In the genomic region with DNA sequence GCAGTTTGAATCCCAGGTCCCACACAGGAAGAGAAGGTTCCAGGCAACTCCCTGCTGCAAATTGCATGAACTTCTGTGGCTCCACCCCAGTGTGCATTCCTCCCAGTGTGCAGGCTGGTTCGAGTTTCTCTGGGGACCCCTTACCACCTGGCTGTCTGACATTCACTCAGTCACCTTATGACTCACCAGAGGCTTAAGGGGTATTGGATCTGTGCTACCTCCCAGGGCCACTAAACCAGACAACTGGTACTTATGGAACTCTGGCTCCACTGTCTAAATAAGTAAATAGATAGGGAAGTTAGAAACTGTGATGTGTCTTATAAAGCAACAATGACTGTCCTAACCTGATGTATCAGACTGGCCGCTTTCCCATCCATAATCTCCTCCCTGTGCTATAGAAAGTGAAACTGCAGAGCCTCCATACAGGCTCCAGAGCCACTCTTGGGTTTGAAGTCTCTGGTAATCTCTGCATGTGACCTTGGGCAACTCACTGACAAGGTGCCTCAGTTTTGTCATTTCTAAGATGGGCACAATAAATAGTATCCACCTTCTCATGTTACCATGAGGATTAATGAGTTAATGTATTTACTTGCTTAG, we compare ENCODE assay signal across 25 cellular contexts.
DNase-seq lines count a peak whose midpoint lies in the region; ATAC-seq, FAIRE-seq and TF ChIP-seq lines count a peak whose summit lies in the region.
"Had no signal": no experiment of that assay in that cellular context is flagged by ENCODE, and none has a peak within 500 bp of the region (broad histone marks: within the 10 kb centered on the region; RNA-seq: fewer than 3 reads in every experiment).

No MANE protein-coding gene starts in this region.

- H3K27ac ChIP-seq in ACC112 (ENCODE audit: low read depth, low read length): peak overlapping the region; percentile 83; the same call in 1 of the 2 replicates
- H3K27ac ChIP-seq in tibial nerve: no peak overlapping the region
- H3K27ac ChIP-seq: coronary artery, parathyroid adenoma, sigmoid colon, stomach, upper lobe of right lung had no signal

- in situ Hi-C loops in SK-MEL-5 (cut with HindIII; ENCODE audit: low pct_unique_long_range_greater_than_20kb, low sequenced_read_pairs): no loop called here

- WGBS in tibial nerve, 2 donors: 64 to 67% methylated on average over 2 of the region's 2 CpGs

- ATAC-seq in HG03354 (IDR thresholded peaks at IDR 0.05; ENCODE audit: poor library complexity, severe bottlenecking, unreplicated experiment): peak; percentile 47
- ATAC-seq in sciatic nerve: no peak
- ATAC-seq: A549; activated CD8-positive, alpha-beta T cell treated with anti-CD3 and anti-CD28 coated beads, Interleukin-2, amount 10 ng/mL, durations not matched to agents 7 days and 5 days; activated T-cell treated with anti-CD3 and anti-CD28 coated beads, Interleukin-2, amount 50 U/mL, for 4 hours; naive thymus-derived CD4-positive, alpha-beta T cell; upper lobe of right lung had no signal

- H3K36me3 ChIP-seq in ACC112 (ENCODE audit: insufficient read depth, low read length) (no peaks in the 10 kb centered on the region), tibial nerve (no peaks in the 10 kb centered on the region)
- H3K36me3 ChIP-seq: sigmoid colon, stomach, upper lobe of right lung had no signal

- H3K4me3 ChIP-seq in ACC112 (ENCODE audit: low read depth, low read length): 0 out of 2 replicates have a peak overlapping the region, but pooled peaks have one; percentile 24
- H3K4me3 ChIP-seq in tibial nerve: no peak overlapping the region
- H3K4me3 ChIP-seq: A549, coronary artery, sigmoid colon, stomach, upper lobe of right lung had no signal

- H3K4me1 ChIP-seq in ACC112 (ENCODE audit: control insufficient read depth, insufficient read depth, low read length, unreplicated experiment): peaks cover 50% of the 10 kb centered on the region
- no peaks in the 10 kb centered on the region for H3K4me1 ChIP-seq in tibial nerve
- H3K4me1 ChIP-seq: parathyroid adenoma, stomach had no signal

- H3K79me2 ChIP-seq in ACC112 (ENCODE audit: control insufficient read depth, insufficient read depth, low read length, unreplicated experiment): no peaks in the 10 kb centered on the region
- H3K79me2 ChIP-seq: parathyroid adenoma had no signal

- no peak for FAIRE-seq in HTR-8/SVneo (lab: Jason Lieb, UNC)
- FAIRE-seq: A549, GM12891 had no signal

- no peak for TF ChIP-seq POLR2A in tibial nerve (IDR thresholded peaks at IDR 0.05)

- no peak for TF ChIP-seq EP300 in tibial nerve (IDR thresholded peaks at IDR 0.05)

- DNase-seq in SK-MEL-5 (ENCODE audit: low read depth, low spot score) (peak; percentile 62), iris pigment epithelial cell (ENCODE audit: low read depth) (peak; percentile 57), HTR-8/SVneo (ENCODE audit: insufficient read length, low spot score) (no peak), tibial nerve (ENCODE audit: low spot score in 2 of 2) (no peak), sciatic nerve (ENCODE audit: low spot score) (no peak)
- no peak for DNase-seq in stimulated activated CD4-positive, alpha-beta T cell treated with anti-CD3 and anti-CD28 coated beads, Interleukin-12 subunit alpha, Interleukin-12 subunit beta, amount 100 ng/mL, for 4 hours
- DNase-seq: activated CD4-positive, CD25-positive, alpha-beta regulatory T cell; activated CD8-positive, alpha-beta T cell treated with anti-CD3 and anti-CD28 coated beads, Interleukin-2, amount 10 ng/mL, durations not matched to agents 7 days and 5 days; activated T-cell treated with anti-CD3 and anti-CD28 coated beads, Interleukin-2, amount 50 U/mL, for 4 hours; C1 segment of cervical spinal cord; GF-D8; hypothalamus; naive thymus-derived CD4-positive, alpha-beta T cell; NCI-H1417; NCI-H2107; NCI-H524; sigmoid colon; stomach; upper lobe of right lung had no signal

- H2AFZ ChIP-seq in ACC112 (ENCODE audit: low read length, unreplicated experiment): no peak overlapping the region
- H2AFZ ChIP-seq: parathyroid adenoma had no signal

- intact Hi-C loops in sciatic nerve (cut with DNase I): no loop called here

- no peak for TF ChIP-seq CTCF in tibial nerve (IDR thresholded peaks at IDR 0.05)

- H3K27me3 ChIP-seq in ACC112 (ENCODE audit: insufficient read depth, low read length): no peaks in the 10 kb centered on the region
- H3K27me3 ChIP-seq in tibial nerve: no peaks in the 10 kb centered on the region
- H3K27me3 ChIP-seq: sigmoid colon, stomach, upper lobe of right lung had no signal

- no peaks in the 10 kb centered on the region for H3K9me3 ChIP-seq in tibial nerve
- H3K9me3 ChIP-seq: sigmoid colon, stomach, upper lobe of right lung had no signal

Comparison
In these comparisons a context has a peak if more than half of its experiments do, and no peak if none do; other contexts are left out.
1. DNase-seq: peak in SK-MEL-5 (single experiment) and iris pigment epithelial cell (single experiment); none in HTR-8/SVneo (single experiment), stimulated activated CD4-positive, alpha-beta T cell treated with anti-CD3 and anti-CD28 coated beads, Interleukin-12 subunit alpha, Interleukin-12 subunit beta, amount 100 ng/mL, for 4 hours (single experiment), tibial nerve (0 of 2) and sciatic nerve (single experiment).